Comparison of ENCODE assay signal across 28 cellular contexts in genomic region chr19:56174550-56174949, GRCh38. TPM values are rescaled to one million over a fixed set of nuclear protein-coding genes. Genes with fewer than 3 reads are reported as not detected.
DNase-seq lines count a peak whose midpoint lies in the region; ATAC-seq, FAIRE-seq and TF ChIP-seq lines count a peak whose summit lies in the region.
"Had no signal": no experiment of that assay in that cellular context is flagged by ENCODE, and none has a peak within 500 bp of the region (broad histone marks: within the 10 kb centered on the region; RNA-seq: fewer than 3 reads in every experiment).

No MANE protein-coding gene starts in this region.

- H3K4me2 ChIP-seq in A549 (0 out of 3 replicates have a peak overlapping the region, but pooled peaks have one; percentile 21), neural progenitor cell (peak overlapping the region; percentile 35)
- H3K4me2 ChIP-seq: SK-N-SH had no signal

- H4K20me1 ChIP-seq in neural progenitor cell (ENCODE audit: low read depth): no peaks in the 10 kb centered on the region

- no peak overlapping the region for H2AFZ ChIP-seq in neural progenitor cell (replicated peaks)

- H3K79me2 ChIP-seq in neural progenitor cell (ENCODE audit: low read depth): no peaks in the 10 kb centered on the region

- no peak overlapping the region for H3K4me3 Mint-ChIP-seq in neural progenitor cell
- no peak overlapping the region for H3K4me3 Mint-ChIP-seq in stimulated activated naive B cell treated with anti-CD40 and anti-IgM and Interleukin-4, amounts not matched to agents 10 μg/mL and 1 μg/mL and 100 μg/mL, for 72 hours
- H3K4me3 Mint-ChIP-seq: H9, HFFc6 had no signal

- intact Hi-C loops in adrenal gland (cut with DNase I): loop anchor here (5.0 kb wide), 2 partner anchors 87 to 97 kb away; no protein-coding TSS in a partner anchor

- H3K27ac ChIP-seq in A549: no peak overlapping the region
- no peak overlapping the region for H3K27ac ChIP-seq in adrenal gland
- H3K27ac ChIP-seq in neural progenitor cell: no peak overlapping the region

- H3K9me3 ChIP-seq in A549 (no peaks in the 10 kb centered on the region), adrenal gland (replicated peaks in 1 of 3) (no peaks in the 10 kb centered on the region), neural progenitor cell (ENCODE audit: low read depth) (no peaks in the 10 kb centered on the region)
- H3K9me3 ChIP-seq: MG63, SK-N-SH had no signal

- H3K4me1 Mint-ChIP-seq in neural progenitor cell: peaks cover 24% of the 10 kb centered on the region
- peaks cover 0 to 2% of the 10 kb centered on the region in 2 donors for H3K4me1 Mint-ChIP-seq in stimulated activated naive B cell treated with anti-CD40 and anti-IgM and Interleukin-4, amounts not matched to agents 10 μg/mL and 1 μg/mL and 100 μg/mL, for 72 hours

- no peaks in the 10 kb centered on the region for H3K4me1 ChIP-seq in A549
- peaks cover 0 to 4% of the 10 kb centered on the region in 2 donors for H3K4me1 ChIP-seq in adrenal gland (replicated peaks in 1 of 2)
- peaks cover 27% of the 10 kb centered on the region for H3K4me1 ChIP-seq in neural progenitor cell

- 18% methylated on average over 11 of the region's 11 CpGs for WGBS in A549 (ENCODE audit: missing lambda C conversion rate)
- WGBS in adrenal gland, 4 donors: 23 to 48% (median 31%) methylated on average over 6 to 11 of the region's 11 CpGs

- TF ChIP-seq RAD21 in A549 (conservative IDR thresholded peaks at IDR 0.05 in 1 of 2, IDR thresholded peaks at IDR 0.05 in 1 of 2): no peak

- H3K36me3 ChIP-seq in adrenal gland (replicated peaks in 1 of 2): no peaks in the 10 kb centered on the region
- no peaks in the 10 kb centered on the region for H3K36me3 ChIP-seq in neural progenitor cell
- H3K36me3 ChIP-seq: MG63 had no signal

- ATAC-seq in A549: peak; percentile 40; a peak in 5 of 6 replicates
- no peak for ATAC-seq in stimulated activated naive B cell treated with anti-CD40 and anti-IgM and Interleukin-4, amounts not matched to agents 10 μg/mL and 1 μg/mL and 100 μg/mL, for 72 hours (replicated peaks)

- H3K27me3 Mint-ChIP-seq in neural progenitor cell (ENCODE audit: insufficient read depth, low read depth): peaks cover 10% of the 10 kb centered on the region
- peaks cover 19 to 38% of the 10 kb centered on the region in 2 donors for H3K27me3 Mint-ChIP-seq in stimulated activated naive B cell treated with anti-CD40 and anti-IgM and Interleukin-4, amounts not matched to agents 10 μg/mL and 1 μg/mL and 100 μg/mL, for 72 hours

- H3K36me3 Mint-ChIP-seq in neural progenitor cell: no peaks in the 10 kb centered on the region
- no peaks in the 10 kb centered on the region for H3K36me3 Mint-ChIP-seq in stimulated activated naive B cell treated with anti-CD40 and anti-IgM and Interleukin-4, amounts not matched to agents 10 μg/mL and 1 μg/mL and 100 μg/mL, for 72 hours

- no peak for TF ChIP-seq EP300 in A549 (IDR thresholded peaks at IDR 0.05)

- H3K27ac Mint-ChIP-seq in neural progenitor cell: peak overlapping the region; percentile 93
- no peak overlapping the region for H3K27ac Mint-ChIP-seq in stimulated activated naive B cell treated with anti-CD40 and anti-IgM and Interleukin-4, amounts not matched to agents 10 μg/mL and 1 μg/mL and 100 μg/mL, for 72 hours
- H3K27ac Mint-ChIP-seq: H9, HFFc6 had no signal

- H3K4me3 ChIP-seq in A549 (no peak overlapping the region), adrenal gland (no peak overlapping the region), neural progenitor cell (no peak overlapping the region)
- H3K4me3 ChIP-seq: MG63 had no signal

- DNase-seq in DMS153 (lab: John Stamatoyannopoulos, UW) (peak; percentile 15), DMS153 treated with DMSO at 0.1 percent for 48 hours (lab: John Stamatoyannopoulos, UW; ENCODE audit: unreplicated experiment) (no peak), A549 (ENCODE audit: low read depth in 1 of 2, low spot score in 1 of 2) (peak in 1 of 2 experiments; percentile 25), adrenal gland (peak in 5 of 7 donors; percentile 38 to 66 (median 56)), neural progenitor cell (ENCODE audit: low spot score) (no peak), anterior cingulate cortex (lab: John Stamatoyannopoulos, UW) (no peak)
- no peak for DNase-seq in stimulated activated naive B cell treated with anti-CD40 and anti-IgM and Interleukin-4, amounts not matched to agents 10 μg/mL and 1 μg/mL and 100 μg/mL, for 72 hours
- DNase-seq: 8988T, AML-193, C1 segment of cervical spinal cord, H9, HFFc6, MG63, NCI-H1417, NCI-H187 treated with DMSO at 0.1 percent for 48 hours, NCI-H2171 treated with DMSO at 0.1 percent for 48 hours, NCI-H510A treated with DMSO at 0.1 percent for 48 hours, NCI-H748 treated with DMSO at 0.1 percent for 48 hours, SIG-M5, SK-N-SH, T-helper 2 cell had no signal

- no peak for TF ChIP-seq CTCF in A549 (IDR thresholded peaks at IDR 0.05)
- no peak for TF ChIP-seq CTCF in adrenal gland (IDR thresholded peaks at IDR 0.05)
- no peak for TF ChIP-seq CTCF in neural progenitor cell (IDR thresholded peaks at IDR 0.05)

- POLR2A ChIA-PET in A549 (lab: Yijun Ruan, JAX): no interaction called here

- peaks cover 19% of the 10 kb centered on the region for H3F3A ChIP-seq in neural progenitor cell (ENCODE audit: low read depth)

- FAIRE-seq in A549 (lab: Jason Lieb, UNC): no peak
- FAIRE-seq: D721Med, G401.6, GM12892 had no signal

- TF ChIP-seq POLR2A in A549 (IDR thresholded peaks at IDR 0.05; ENCODE audit: low read length) (no peak), adrenal gland (IDR thresholded peaks at IDR 0.05) (no peak)

- H3K27me3 ChIP-seq in adrenal gland: no peaks in the 10 kb centered on the region
- no peaks in the 10 kb centered on the region for H3K27me3 ChIP-seq in neural progenitor cell

- CTCF ChIA-PET in A549 (lab: Yijun Ruan, JAX): interaction anchor here (1.1 to 2.3 kb wide), 3 partner anchors 19 to 98 kb away, joined by 3 to 9 read pairs (median 7); no protein-coding TSS in a partner anchor

- no peak overlapping the region for H3K9ac ChIP-seq in neural progenitor cell
- H3K9ac ChIP-seq: SK-N-SH had no signal

- H3K9me3 Mint-ChIP-seq in neural progenitor cell: no peaks in the 10 kb centered on the region
- no peaks in the 10 kb centered on the region for H3K9me3 Mint-ChIP-seq in stimulated activated naive B cell treated with anti-CD40 and anti-IgM and Interleukin-4, amounts not matched to agents 10 μg/mL and 1 μg/mL and 100 μg/mL, for 72 hours
- H3K9me3 Mint-ChIP-seq: HFFc6 had no signal

TF ChIP-seq in A549, 52 proteins besides CTCF, POLR2A, EP300 and RAD21 (continues in another document):
- TF ChIP-seq HOXB5 (CRISPR knock-in tag; IDR thresholded peaks at IDR 0.05) (no peak), ZC3H11A (IDR thresholded peaks at IDR 0.05) (no peak), NFE2L2 (conservative IDR thresholded peaks at IDR 0.05; ENCODE audit: low read length) (no peak)

RNA-seq across cellular contexts. Expression of gene GALP, which starts 1.3 kb away (rescaled TPM):
- polyA plus RNA-seq in A549 (2011; rRNA removed): not detected in 2 replicates
- polyA plus RNA-seq in A549 (2012; cell fraction: cytosol; rRNA removed): not detected in 2 replicates
- not detected in 2 replicates for polyA plus RNA-seq in A549 (2012; cell fraction: nucleus; rRNA removed)
- polyA plus RNA-seq in A549 (2017; fragmentation: RNase III; extraction: RNeasy Plus Mini Kit Qiagen cat#74134 plus additional on column Dnase treatment): not detected in 3 replicates
- polyA minus RNA-seq in A549 (2011; rRNA and poly(A)+ RNA removed): not detected in 2 replicates
- total RNA-seq in adrenal gland: not detected
- polyA plus RNA-seq in adrenal gland: not detected
- total RNA-seq in neural progenitor cell (ENCODE audit: low replicate concordance): 0.71 and 1.8 TPM in 2 replicates
- total RNA-seq: Daoy, H9, HFFc6, LHCN-M2, RPMI7951 had no signal
- polyA plus RNA-seq: AG04450, SK-N-SH had no signal

RNA-seq across cellular contexts. Expression of gene ZSCAN5B, which starts 23.0 kb away (rescaled TPM):
- polyA plus RNA-seq in A549 (2011; rRNA removed): 0.07 TPM in 1 of 2 replicates, not detected in the other
- not detected in 2 replicates for polyA plus RNA-seq in A549 (2012; cell fraction: cytosol; rRNA removed)
- polyA plus RNA-seq in A549 (2012; cell fraction: nucleus; rRNA removed): not detected in 2 replicates
- polyA plus RNA-seq in A549 (2017; fragmentation: RNase III; extraction: RNeasy Plus Mini Kit Qiagen cat#74134 plus additional on column Dnase treatment): not detected in 3 replicates
- 0.62 TPM in 1 of 2 replicates, not detected in the other for polyA minus RNA-seq in A549 (2011; rRNA and poly(A)+ RNA removed)
- under 1 TPM in 2 of 8 donors, not detected in 6; 0.11 to 0.19 TPM for total RNA-seq in adrenal gland
- polyA plus RNA-seq in adrenal gland: under 1 TPM in 2 of 3 donors, not detected in 1; 0.09 to 0.13 TPM
- not detected in 2 replicates for total RNA-seq in neural progenitor cell (ENCODE audit: low replicate concordance)
- total RNA-seq: Daoy, H9, LHCN-M2, RPMI7951 had no signal
- polyA plus RNA-seq: AG04450, SK-N-SH had no signal

RNA-seq across cellular contexts. Expression of gene ZSCAN5C, which starts 27.5 kb away (rescaled TPM):
- not detected in 2 replicates for polyA plus RNA-seq in A549 (2011; rRNA removed)
- not detected in 2 replicates for polyA plus RNA-seq in A549 (2012; cell fraction: cytosol; rRNA removed)
- polyA plus RNA-seq in A549 (2012; cell fraction: nucleus; rRNA removed): not detected in 2 replicates
- polyA plus RNA-seq in A549 (2017; fragmentation: RNase III; extraction: RNeasy Plus Mini Kit Qiagen cat#74134 plus additional on column Dnase treatment): not detected in 3 replicates
- not detected in 2 replicates for polyA minus RNA-seq in A549 (2011; rRNA and poly(A)+ RNA removed)
- total RNA-seq in adrenal gland: not detected
- not detected for polyA plus RNA-seq in adrenal gland
- not detected in 2 replicates for total RNA-seq in neural progenitor cell (ENCODE audit: low replicate concordance)
- total RNA-seq: Daoy, H9, HFFc6, LHCN-M2, RPMI7951 had no signal
- polyA plus RNA-seq: AG04450, SK-N-SH had no signal

RNA-seq across cellular contexts. Expression of gene ZNF444, which starts 33.5 kb away (rescaled TPM):
- 10.5 and 16.5 TPM in 2 replicates for polyA plus RNA-seq in A549 (2011; rRNA removed)
- polyA plus RNA-seq in A549 (2012; cell fraction: cytosol; rRNA removed): 25.2 and 37.2 TPM in 2 replicates
- polyA plus RNA-seq in A549 (2012; cell fraction: nucleus; rRNA removed): 65.0 and 72.7 TPM in 2 replicates
- polyA plus RNA-seq in A549 (2017; fragmentation: RNase III; extraction: RNeasy Plus Mini Kit Qiagen cat#74134 plus additional on column Dnase treatment): 23.1 to 26.2 TPM (median 25.5 TPM) in 3 replicates
- 15.4 and 15.6 TPM in 2 replicates for polyA minus RNA-seq in A549 (2011; rRNA and poly(A)+ RNA removed)
- 10 to 100 TPM; 19.5 to 66.3 (median 35.8) TPM for total RNA-seq in adrenal gland
- polyA plus RNA-seq in adrenal gland: 10 to 100 TPM in 2 of 3 donors, 1 to 10 TPM in 1; 7.2 to 63.9 (median 39.4) TPM
- 7.0 and 51.8 TPM in 2 replicates for total RNA-seq in neural progenitor cell (ENCODE audit: low replicate concordance)

RNA-seq across cellular contexts. Expression of gene ZNF787, which starts 53.5 kb away (rescaled TPM):
- polyA plus RNA-seq in A549 (2011; rRNA removed): 10.7 and 12.5 TPM in 2 replicates
- polyA plus RNA-seq in A549 (2012; cell fraction: cytosol; rRNA removed): 30.2 and 54.5 TPM in 2 replicates
- polyA plus RNA-seq in A549 (2012; cell fraction: nucleus; rRNA removed): 44.0 and 78.8 TPM in 2 replicates
- 35.1 to 39.3 TPM (median 36.7 TPM) in 3 replicates for polyA plus RNA-seq in A549 (2017; fragmentation: RNase III; extraction: RNeasy Plus Mini Kit Qiagen cat#74134 plus additional on column Dnase treatment)
- polyA minus RNA-seq in A549 (2011; rRNA and poly(A)+ RNA removed): 7.8 and 9.9 TPM in 2 replicates
- total RNA-seq in adrenal gland: 10 to 100 TPM in 7 of 8 donors, 1 to 10 TPM in 1; 8.5 to 51.5 (median 27.8) TPM
- 10 to 100 TPM in 2 of 3 donors, 1 to 10 TPM in 1; 4.6 to 44.7 (median 31.0) TPM for polyA plus RNA-seq in adrenal gland
- 2.2 and 30.0 TPM in 2 replicates for total RNA-seq in neural progenitor cell (ENCODE audit: low replicate concordance)

Comparison
In these comparisons a context has a peak if more than half of its experiments do, and no peak if none do; other contexts are left out.
1. DNase-seq: peak in DMS153 (single experiment) and adrenal gland (5 of 7); none in DMS153 treated with DMSO at 0.1 percent for 48 hours (single experiment), neural progenitor cell (single experiment), anterior cingulate cortex (0 of 58) and stimulated activated naive B cell treated with anti-CD40 and anti-IgM and Interleukin-4, amounts not matched to agents 10 μg/mL and 1 μg/mL and 100 μg/mL, for 72 hours (single experiment).
2. ATAC-seq: peak in A549 (2 of 2); none in stimulated activated naive B cell treated with anti-CD40 and anti-IgM and Interleukin-4, amounts not matched to agents 10 μg/mL and 1 μg/mL and 100 μg/mL, for 72 hours (0 of 2).